Comparison of ENCODE assay signal across 30 cellular contexts in genomic region chr2:66730429-66730828, GRCh38.
"Had no signal": no experiment of that assay in that cellular context is flagged by ENCODE, and none has a peak within 500 bp of the region (broad histone marks: within the 10 kb centered on the region; RNA-seq: fewer than 3 reads in every experiment).

No MANE protein-coding gene starts in this region.

- H3K9me3 Mint-ChIP-seq: activated CD8-positive, alpha-beta T cell treated with anti-CD3 and anti-CD28 coated beads for 36 hours; activated T-cell treated with anti-CD3 and anti-CD28 coated beads, Interleukin-2, amount 50 U/mL, for 4 hours; activated T-helper 17 cell treated with anti-CD3 and anti-CD28 coated beads, Interleukin-2, amount 50 U/mL, for 72 hours; T-helper 2 cell treated with Interferon-gamma antibody and Interleukin-4, amounts not matched to agents 5 μg/mL and 100 μg/mL, for 36 hours had no signal

- ATAC-seq: activated CD4-positive, CD25-positive, alpha-beta regulatory T cell treated with anti-CD3 and anti-CD28 coated beads, Interleukin-2, amount 50 U/mL, for 24 hours; activated CD8-positive, alpha-beta T cell treated with anti-CD3 and anti-CD28 coated beads for 36 hours; activated T-cell treated with anti-CD3 and anti-CD28 coated beads, Interleukin-2, amount 50 U/mL, for 4 hours; activated T-helper 17 cell treated with anti-CD3 and anti-CD28 coated beads, Interleukin-2, amount 50 U/mL, for 72 hours; effector memory CD8-positive, alpha-beta T cell; gastroesophageal sphincter; T-cell; T-helper 17 cell had no signal

- H3K36me3 Mint-ChIP-seq: activated naive CD8-positive, alpha-beta T cell; T-cell had no signal

- H3K36me3 ChIP-seq: esophagus squamous epithelium, gastroesophageal sphincter, WERI-Rb-1 had no signal

- H3K9me3 ChIP-seq: esophagus squamous epithelium, gastroesophageal sphincter had no signal

- H3K27me3 ChIP-seq: esophagus squamous epithelium, gastroesophageal sphincter had no signal

- DNase-seq: activated B cell treated with CpG ODN at 0.5 μM for 24 hours; activated CD4-positive, alpha-beta T cell treated with anti-CD3 and anti-CD28 coated beads for 48 hours; activated CD4-positive, alpha-beta T cell treated with anti-CD3 and anti-CD28 coated beads, Interleukin-2, amount 50 U/mL, for 1 hour; activated CD4-positive, alpha-beta T cell treated with anti-CD3 and anti-CD28 coated beads, Interleukin-2, amount 50 U/mL, for 48 hours; activated CD8-positive, alpha-beta memory T cell treated with anti-CD3 and anti-CD28 coated beads for 24 hours; activated CD8-positive, alpha-beta T cell treated with anti-CD3 and anti-CD28 coated beads for 36 hours; activated effector memory CD4-positive, alpha-beta T cell treated with Interleukin-2 at 50 U/mL for 16 hours; activated gamma-delta T cell treated with Interleukin-2 at 50 U/mL for 16 hours; activated naive CD4-positive, alpha-beta T cell treated with anti-CD3 and anti-CD28 coated beads, Interleukin-2, amount 50 U/mL, for 16 hours; activated naive CD4-positive, alpha-beta T cell treated with Interleukin-2 at 50 U/mL for 16 hours; activated T-cell treated with anti-CD3 and anti-CD28 coated beads, Interleukin-2, amount 50 U/mL, for 4 hours; amniotic stem cell; anterior cingulate cortex; caudate nucleus; cortex of kidney; dermis blood vessel endothelial cell; effector CD4-positive, alpha-beta T cell; effector memory CD8-positive, alpha-beta T cell; erythroblast; esophagus squamous epithelium; foreskin melanocyte; T-cell; T-helper 17 cell; T1000; WERI-Rb-1 had no signal

- H3K27ac ChIP-seq: esophagus squamous epithelium, gastroesophageal sphincter, WERI-Rb-1 had no signal

- H3K4me1 Mint-ChIP-seq: activated B cell treated with CpG ODN at 0.5 μM for 24 hours; activated T-helper 17 cell treated with anti-CD3 and anti-CD28 coated beads, Interleukin-2, amount 50 U/mL, for 72 hours; T-cell; T-helper 17 cell had no signal

- H3K4me3 ChIP-seq: esophagus squamous epithelium, gastroesophageal sphincter had no signal

- H3K4me3 Mint-ChIP-seq: activated B cell treated with CpG ODN at 0.5 μM for 24 hours; activated CD8-positive, alpha-beta T cell treated with anti-CD3 and anti-CD28 coated beads for 36 hours; activated naive CD8-positive, alpha-beta T cell; activated T-cell treated with anti-CD3 and anti-CD28 coated beads, Interleukin-2, amount 50 U/mL, for 4 hours; activated T-helper 17 cell treated with anti-CD3 and anti-CD28 coated beads, Interleukin-2, amount 50 U/mL, for 72 hours; effector memory CD8-positive, alpha-beta T cell; T-cell; T-helper 17 cell; T-helper 2 cell treated with Interferon-gamma antibody and Interleukin-4, amounts not matched to agents 5 μg/mL and 100 μg/mL, for 36 hours had no signal

- H3K27me3 Mint-ChIP-seq: activated B cell treated with CpG ODN at 0.5 μM for 24 hours; activated CD8-positive, alpha-beta T cell treated with anti-CD3 and anti-CD28 coated beads for 36 hours; activated naive CD8-positive, alpha-beta T cell; activated T-helper 17 cell treated with anti-CD3 and anti-CD28 coated beads, Interleukin-2, amount 50 U/mL, for 72 hours; effector memory CD8-positive, alpha-beta T cell; T-helper 17 cell had no signal

- H3K27ac Mint-ChIP-seq: activated B cell treated with CpG ODN at 0.5 μM for 24 hours; activated CD8-positive, alpha-beta T cell treated with anti-CD3 and anti-CD28 coated beads for 36 hours; activated naive CD8-positive, alpha-beta T cell; activated T-helper 17 cell treated with anti-CD3 and anti-CD28 coated beads, Interleukin-2, amount 50 U/mL, for 72 hours; effector memory CD8-positive, alpha-beta T cell; T-cell; T-helper 17 cell; T-helper 2 cell treated with Interferon-gamma antibody and Interleukin-4, amounts not matched to agents 5 μg/mL and 100 μg/mL, for 36 hours had no signal

- H3K4me1 ChIP-seq: gastroesophageal sphincter had no signal
